1 cellular context compared by ENCODE assay signal in the genomic region with DNA sequence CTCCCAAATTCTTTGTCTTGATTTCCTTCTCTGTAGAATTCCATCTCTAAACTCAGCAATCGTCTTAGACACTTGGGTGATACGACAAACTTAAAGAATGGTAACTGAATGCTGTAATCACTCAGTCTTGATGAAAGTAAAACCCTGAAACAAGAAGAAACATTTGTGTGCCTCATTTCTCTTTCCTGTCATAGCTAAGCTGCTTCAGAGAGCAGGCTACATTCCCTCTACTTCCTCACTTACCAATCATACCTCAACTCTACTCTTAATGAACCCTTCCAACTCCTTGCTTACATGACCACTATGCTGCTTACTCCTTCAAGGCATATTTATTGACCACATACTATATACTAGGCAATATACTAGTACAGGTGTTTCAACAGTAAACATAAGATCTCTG.
TF ChIP-seq lines count a peak whose summit lies in the region.

No MANE protein-coding gene starts in this region.

TF ChIP-seq in GM12878, 131 proteins besides CTCF, POLR2A, EP300 and RAD21 (continued from another document):
- TF ChIP-seq ETV6 (conservative IDR thresholded peaks at IDR 0.05 in 1 of 2, IDR thresholded peaks at IDR 0.05 in 1 of 2; ENCODE audit: borderline replicate concordance in 1 of 2, low read depth in 1 of 2) (peak in 1 of 2 experiments; percentile 17; a peak in 1 of 4 replicates), RUNX3 (IDR thresholded peaks at IDR 0.05; ENCODE audit: low read length) (peak; percentile 25; the same call in 1 of the 2 replicates)
